13 cellular contexts compared by ENCODE assay signal in genomic region chr22:29032584-29032983, GRCh38. TPM values are rescaled to one million over a fixed set of nuclear protein-coding genes. Genes with fewer than 3 reads are reported as not detected.
DNase-seq lines count a peak whose midpoint lies in the region; TF ChIP-seq lines count a peak whose summit lies in the region.
"Had no signal": no experiment of that assay in that cellular context is flagged by ENCODE, and none has a peak within 500 bp of the region (broad histone marks: within the 10 kb centered on the region; RNA-seq: fewer than 3 reads in every experiment).

No MANE protein-coding gene starts in this region.

- TF ChIP-seq CTCF in astrocyte of the spinal cord (IDR thresholded peaks at IDR 0.05; ENCODE audit: low read depth, low read length) = no peak

- peaks cover 2% of the 10 kb centered on the region for H3K36me3 Mint-ChIP-seq in activated naive CD4-positive, alpha-beta T cell treated with anti-CD3 and anti-CD28 coated beads for 36 hours (ENCODE audit: low read depth)

- intact Hi-C loops in activated naive CD4-positive, alpha-beta T cell treated with anti-CD3 and anti-CD28 coated beads for 36 hours (cut with micrococcal nuclease) = no loop called here

- H3K27me3 Mint-ChIP-seq in activated naive CD4-positive, alpha-beta T cell treated with anti-CD3 and anti-CD28 coated beads for 36 hours (ENCODE audit: low read depth) = peaks cover 33% of the 10 kb centered on the region

- H3K27ac Mint-ChIP-seq in activated naive CD4-positive, alpha-beta T cell treated with anti-CD3 and anti-CD28 coated beads for 36 hours = no peak overlapping the region
- H3K27ac Mint-ChIP-seq: activated naive CD8-positive, alpha-beta T cell; naive thymus-derived CD4-positive, alpha-beta T cell had no signal

- no peak overlapping the region for H3K4me3 Mint-ChIP-seq in activated naive CD4-positive, alpha-beta T cell treated with anti-CD3 and anti-CD28 coated beads for 36 hours
- H3K4me3 Mint-ChIP-seq: activated naive CD8-positive, alpha-beta T cell had no signal

- H3K9me3 Mint-ChIP-seq in activated naive CD4-positive, alpha-beta T cell treated with anti-CD3 and anti-CD28 coated beads for 36 hours = no peaks in the 10 kb centered on the region
- H3K9me3 Mint-ChIP-seq: naive thymus-derived CD4-positive, alpha-beta T cell had no signal

- CTCF ChIA-PET in activated naive CD4-positive, alpha-beta T cell treated with anti-CD3 and anti-CD28 coated beads for 36 hours (lab: Charles Lee) = no interaction called here

- H3K4me1 Mint-ChIP-seq in activated naive CD4-positive, alpha-beta T cell treated with anti-CD3 and anti-CD28 coated beads for 36 hours (ENCODE audit: low read depth) = peaks cover 17% of the 10 kb centered on the region

- no peak overlapping the region for H3K4me3 ChIP-seq in astrocyte of the spinal cord (ENCODE audit: low read depth, low read length)

- in situ Hi-C loops in astrocyte of the spinal cord (cut with HindIII; ENCODE audit: low sequenced_read_pairs) = no loop called here
- in situ Hi-C loops in G401 (cut with HindIII; ENCODE audit: low sequenced_read_pairs) = no loop called here

- DNase-seq in H4 (ENCODE audit: low spot score) = peak; percentile 75
- peak; percentile 5 for DNase-seq in astrocyte of the spinal cord (ENCODE audit: low read depth, low spot score)
- peak; percentile 44 for DNase-seq in left kidney (ENCODE audit: low read depth, low spot score)
- DNase-seq in substantia nigra (lab: John Stamatoyannopoulos, UW) = peak in 3 of 49 donors; percentile 5 to 31 (median 29)
- no peak for DNase-seq in G401 (ENCODE audit: low spot score)
- no peak for DNase-seq in activated naive CD4-positive, alpha-beta T cell treated with anti-CD3 and anti-CD28 coated beads for 36 hours
- no peak for DNase-seq in DMS 273 (lab: John Stamatoyannopoulos, UW; ENCODE audit: unreplicated experiment)
- no peak for DNase-seq in stimulated activated CD4-positive, alpha-beta T cell treated with anti-CD3 and anti-CD28 coated beads, Interleukin-4, amount 100 ng/mL, for 1 hour
- DNase-seq: activated CD4-positive, CD25-positive, alpha-beta regulatory T cell; Kasumi-1; naive thymus-derived CD4-positive, alpha-beta T cell had no signal

- peak overlapping the region; percentile 63 for H3K27ac ChIP-seq in substantia nigra (ENCODE audit: low read depth, low read length, poor library complexity, severe bottlenecking)
- H3K27ac ChIP-seq: foreskin keratinocyte had no signal

RNA-seq across cellular contexts. Expression of gene C22orf31, which starts 29.0 kb away (rescaled TPM):
- total RNA-seq in H4 (2014; rRNA removed; shearing (Covaris generic)) = not detected in 2 replicates
- total RNA-seq in G401 (2014; rRNA removed; shearing (Covaris generic)) = not detected in 2 replicates
- not detected for total RNA-seq in activated naive CD4-positive, alpha-beta T cell treated with anti-CD3 and anti-CD28 coated beads for 36 hours
- total RNA-seq: foreskin keratinocyte; naive thymus-derived CD4-positive, alpha-beta T cell had no signal

RNA-seq across cellular contexts. Expression of gene KREMEN1, which starts 40.3 kb away (rescaled TPM):
- total RNA-seq in H4 (2014; rRNA removed; shearing (Covaris generic)) = 2.6 and 3.9 TPM in 2 replicates
- total RNA-seq in G401 (2014; rRNA removed; shearing (Covaris generic)) = 9.3 and 9.7 TPM in 2 replicates
- under 1 TPM; 0.17 to 0.35 TPM for total RNA-seq in activated naive CD4-positive, alpha-beta T cell treated with anti-CD3 and anti-CD28 coated beads for 36 hours

Comparison
In these comparisons a context has a peak if more than half of its experiments do, and no peak if none do; other contexts are left out.
1. DNase-seq: peak in H4 (single experiment), astrocyte of the spinal cord (single experiment) and left kidney (single experiment); none in G401 (single experiment), activated naive CD4-positive, alpha-beta T cell treated with anti-CD3 and anti-CD28 coated beads for 36 hours (single experiment), DMS 273 (single experiment) and stimulated activated CD4-positive, alpha-beta T cell treated with anti-CD3 and anti-CD28 coated beads, Interleukin-4, amount 100 ng/mL, for 1 hour (single experiment).